8 cellular contexts compared by ENCODE assay signal in the genomic region with DNA sequence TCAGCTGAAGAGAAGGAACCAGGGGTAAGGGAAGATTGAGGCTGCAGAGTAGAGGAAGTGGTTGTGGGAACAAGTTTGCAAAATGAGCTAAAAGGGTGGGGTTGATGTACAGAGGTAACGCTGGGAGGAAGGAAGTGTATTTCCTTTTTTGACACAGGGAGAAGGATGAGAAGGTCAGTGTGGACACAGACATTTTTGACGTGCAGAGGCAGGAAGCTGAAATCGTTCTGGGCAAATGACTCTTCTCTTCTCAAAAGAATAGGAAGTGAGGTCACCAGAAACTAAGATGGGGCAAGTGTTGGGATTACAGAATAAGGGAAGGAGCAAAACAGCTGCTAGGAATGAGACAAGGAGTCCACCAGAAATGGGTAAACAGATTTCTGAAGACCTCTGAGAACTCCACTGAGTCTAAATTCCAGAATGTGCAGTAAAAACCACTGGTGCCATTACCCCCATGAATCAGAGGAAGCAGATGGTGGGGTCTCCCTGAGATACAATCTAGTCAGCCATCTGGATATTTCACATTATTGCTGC. TPM values are rescaled to one million over a fixed set of nuclear protein-coding genes. Genes with fewer than 3 reads are reported as not detected.
A peak's percentile ranks its signal among the peaks of the same experiment; 100 is the strongest.
DNase-seq lines count a peak whose midpoint lies in the region; ATAC-seq and TF ChIP-seq lines count a peak whose summit lies in the region.

No MANE protein-coding gene starts in this region.

- peak overlapping the region; percentile 56 for H3K4me2 ChIP-seq in DOHH2 (ENCODE audit: low read length)

- H3K27me3 Mint-ChIP-seq in activated CD4-positive, alpha-beta memory T cell treated with anti-CD3 and anti-CD28 coated beads for 36 hours: no peaks in the 10 kb centered on the region

- H3K4me3 Mint-ChIP-seq in activated CD4-positive, alpha-beta memory T cell treated with anti-CD3 and anti-CD28 coated beads for 36 hours: no peak overlapping the region

- peak overlapping the region; percentile 41 for H3K27ac ChIP-seq in DOHH2 (ENCODE audit: low read depth, low read length)

- intact Hi-C loops in activated CD4-positive, alpha-beta memory T cell treated with anti-CD3 and anti-CD28 coated beads for 36 hours (cut with micrococcal nuclease): loop anchor here (1.0 to 5.0 kb wide), 2 partner anchors 21 to 76 kb away; a partner anchor contains a TSS

- H3K36me3 ChIP-seq in DOHH2 (ENCODE audit: control insufficient read depth, low read length): no peaks in the 10 kb centered on the region

- peaks cover 38% of the 10 kb centered on the region for H3K4me1 Mint-ChIP-seq in activated CD4-positive, alpha-beta memory T cell treated with anti-CD3 and anti-CD28 coated beads for 36 hours (ENCODE audit: low read depth)

- H3K27me3 ChIP-seq in DOHH2 (ENCODE audit: control insufficient read depth, low read length): no peaks in the 10 kb centered on the region

- no peaks in the 10 kb centered on the region for H3K9me2 ChIP-seq in DOHH2 (replicated peaks; ENCODE audit: control insufficient read depth, low read length)

- H3F3A ChIP-seq in DOHH2 (ENCODE audit: control insufficient read depth, insufficient read depth): 0 out of 2 replicates have a peak, but pooled peaks cover 3% of the 10 kb centered on the region

- no peak overlapping the region for H3K27ac Mint-ChIP-seq in activated CD4-positive, alpha-beta memory T cell treated with anti-CD3 and anti-CD28 coated beads for 36 hours

- peaks cover 12% of the 10 kb centered on the region for H3K9me3 ChIP-seq in DOHH2 (ENCODE audit: control insufficient read depth, insufficient read depth, low read length)

- CTCF ChIA-PET in activated CD4-positive, alpha-beta memory T cell treated with anti-CD3 and anti-CD28 coated beads for 36 hours (lab: Charles Lee): interaction anchor here (1.4 to 6.8 kb wide), 2 partner anchors 13 to 18 kb away, joined by 4 to 80 read pairs; no protein-coding TSS in a partner anchor

- DNase-seq in activated CD4-positive, alpha-beta memory T cell treated with anti-CD3 and anti-CD28 coated beads for 36 hours: peak; percentile 57
- DNase-seq in medulla oblongata (ENCODE audit: extremely low spot score): peak; percentile 72
- DNase-seq in NCI-H1105 (lab: John Stamatoyannopoulos, UW): no peak
- DNase-seq in activated CD8-positive, alpha-beta memory T cell treated with anti-CD3 and anti-CD28 coated beads for 24 hours: no peak

- no peaks in the 10 kb centered on the region for H3K36me3 Mint-ChIP-seq in activated CD4-positive, alpha-beta memory T cell treated with anti-CD3 and anti-CD28 coated beads for 36 hours

- ATAC-seq in HG03460 (IDR thresholded peaks at IDR 0.05; ENCODE audit: unreplicated experiment) (peak; percentile 82), HG02870 (IDR thresholded peaks at IDR 0.05; ENCODE audit: unreplicated experiment) (no peak), HG03520 (IDR thresholded peaks at IDR 0.05; ENCODE audit: unreplicated experiment) (no peak)

- POLR2A ChIA-PET in activated CD4-positive, alpha-beta memory T cell treated with anti-CD3 and anti-CD28 coated beads for 36 hours (lab: Charles Lee): interaction anchor here (1.2 to 1.7 kb wide), 3 partner anchors 19 to 76 kb away, joined by 4 to 10 read pairs (median 7); a partner anchor contains a TSS

- no peaks in the 10 kb centered on the region for H4K20me1 ChIP-seq in DOHH2 (ENCODE audit: control insufficient read depth, insufficient read depth, low read depth, low read length)

- TF ChIP-seq CTCF in DOHH2 (IDR thresholded peaks at IDR 0.05; ENCODE audit: low read depth, low read length, poor library complexity, severe bottlenecking): no peak

- H3K4me1 ChIP-seq in DOHH2 (ENCODE audit: control insufficient read depth, low read length): peaks cover 18% of the 10 kb centered on the region

- H3K9me3 Mint-ChIP-seq in activated CD4-positive, alpha-beta memory T cell treated with anti-CD3 and anti-CD28 coated beads for 36 hours: peaks cover 3% of the 10 kb centered on the region

- no peaks in the 10 kb centered on the region for H3K79me2 ChIP-seq in DOHH2 (ENCODE audit: control insufficient read depth, low read length)

- peak overlapping the region; percentile 50 for H3K4me3 ChIP-seq in DOHH2 (ENCODE audit: low read length)

RNA-seq across cellular contexts. Expression of a gene that starts 20.0 kb away (rescaled TPM):
- 10 to 100 TPM; 42.1 to 46.9 TPM for total RNA-seq in activated CD4-positive, alpha-beta memory T cell treated with anti-CD3 and anti-CD28 coated beads for 36 hours

RNA-seq across cellular contexts. Expression of a gene that starts 58.8 kb away (rescaled TPM):
- not detected for total RNA-seq in activated CD4-positive, alpha-beta memory T cell treated with anti-CD3 and anti-CD28 coated beads for 36 hours

Comparison
In these comparisons a context has a peak if more than half of its experiments do, and no peak if none do; other contexts are left out.
1. DNase-seq: peak in activated CD4-positive, alpha-beta memory T cell treated with anti-CD3 and anti-CD28 coated beads for 36 hours (single experiment) and medulla oblongata (single experiment); none in NCI-H1105 (single experiment) and activated CD8-positive, alpha-beta memory T cell treated with anti-CD3 and anti-CD28 coated beads for 24 hours (single experiment).